Comparison of ENCODE assay signal across 23 cellular contexts in genomic region chr9:116345393-116345792, GRCh38.
"Had no signal": no experiment of that assay in that cellular context is flagged by ENCODE, and none has a peak within 500 bp of the region (broad histone marks: within the 10 kb centered on the region; RNA-seq: fewer than 3 reads in every experiment).

No MANE protein-coding gene starts in this region.

- H3K4me1 ChIP-seq: testis, tibial artery, upper lobe of left lung had no signal

- H3K4me2 ChIP-seq: smooth muscle cell had no signal

- DNase-seq: cortex of kidney; effector memory CD8-positive, alpha-beta T cell; natural killer cell; occipital lobe; stimulated activated CD4-positive, alpha-beta T cell treated with anti-CD3 and anti-CD28 coated beads, Interleukin-12 subunit alpha, Interleukin-12 subunit beta, amount 100 ng/mL, for 4 hours; stimulated activated CD4-positive, alpha-beta T cell treated with anti-CD3 and anti-CD28 coated beads, Interleukin-1b, Interleukin-23, amount 100 ng/mL, for 48 hours; stimulated activated CD4-positive, alpha-beta T cell treated with anti-CD3 and anti-CD28 coated beads, Interleukin-4, amount 100 ng/mL, for 1 hour; stimulated activated CD8-positive, alpha-beta memory T cell treated with anti-CD3 and anti-CD28 coated beads, Interleukin-4, amount 100 ng/mL, for 48 hours; stimulated activated naive CD4-positive, alpha-beta T cell treated with Interleukin-2 at 50 U/mL for 16 hours; substantia nigra; testis; tibial artery; upper lobe of left lung had no signal

- FAIRE-seq: endometrium, frontal cortex, keratinocyte, urothelium cell line had no signal

- H3K9ac ChIP-seq: parathyroid adenoma had no signal

- H3K27ac ChIP-seq: parathyroid adenoma, testis, tibial artery, upper lobe of left lung had no signal

- H2AFZ ChIP-seq: parathyroid adenoma had no signal

- H3K27me3 Mint-ChIP-seq: progenitor cell of endocrine pancreas had no signal

- H3K9me3 Mint-ChIP-seq: effector memory CD8-positive, alpha-beta T cell had no signal

- ATAC-seq: effector memory CD8-positive, alpha-beta T cell; natural killer cell; sciatic nerve had no signal

- H3K4me1 Mint-ChIP-seq: memory B cell, natural killer cell had no signal

- H3K27ac Mint-ChIP-seq: effector memory CD8-positive, alpha-beta T cell; memory B cell; natural killer cell; progenitor cell of endocrine pancreas had no signal

- H3K9me3 ChIP-seq: testis, tibial artery, upper lobe of left lung had no signal

- H3K27me3 ChIP-seq: testis, tibial artery, upper lobe of left lung had no signal

- H3K4me3 Mint-ChIP-seq: effector memory CD8-positive, alpha-beta T cell; memory B cell; natural killer cell had no signal

- H3K36me3 Mint-ChIP-seq: memory B cell, natural killer cell had no signal

- H3K36me3 ChIP-seq: upper lobe of left lung had no signal

- H3K4me3 ChIP-seq: lung, smooth muscle cell, testis, tibial artery, upper lobe of left lung had no signal

- H3K79me2 ChIP-seq: parathyroid adenoma had no signal
